9 cellular contexts compared by ENCODE assay signal in the genomic region with DNA sequence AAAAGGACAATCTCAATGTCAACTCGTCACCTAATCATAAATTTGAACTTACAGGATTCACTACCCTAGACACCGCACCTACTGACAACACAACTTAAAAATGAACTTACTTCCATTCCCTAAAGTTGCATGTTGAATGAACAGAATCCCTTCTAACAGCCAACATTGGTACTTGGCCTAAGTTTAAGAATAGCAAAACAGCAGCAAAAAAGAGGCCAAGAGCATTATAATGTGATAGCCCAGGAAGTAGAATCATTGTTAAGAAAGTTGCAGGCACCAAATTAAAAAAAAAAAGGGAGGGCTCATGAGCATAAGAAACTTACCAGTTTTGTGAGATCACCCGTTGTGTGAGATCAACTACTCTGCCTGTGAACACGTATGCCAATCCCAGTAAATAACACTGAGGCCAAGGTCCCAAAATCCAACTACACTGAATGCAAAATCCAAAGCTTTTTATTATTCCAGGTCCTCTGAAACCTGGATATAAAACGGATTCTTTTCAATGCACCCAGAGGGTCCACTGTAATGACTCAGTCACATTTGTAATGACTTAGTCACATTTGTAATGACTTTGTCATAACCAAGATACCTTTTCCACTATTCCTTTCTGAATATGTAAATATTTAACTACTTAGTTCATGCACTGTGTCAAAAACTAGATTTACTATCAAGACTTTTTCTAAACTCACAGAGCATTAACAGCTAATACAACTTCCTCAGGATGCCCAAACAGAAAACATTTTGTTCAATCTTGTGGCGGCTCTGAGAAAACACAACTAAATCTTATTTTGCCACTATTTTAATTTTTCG. TPM values are rescaled to one million over a fixed set of nuclear protein-coding genes. Genes with fewer than 3 reads are reported as not detected.
DNase-seq lines count a peak whose midpoint lies in the region; ATAC-seq, FAIRE-seq and TF ChIP-seq lines count a peak whose summit lies in the region.
"Had no signal": no experiment of that assay in that cellular context is flagged by ENCODE, and none has a peak within 500 bp of the region (broad histone marks: within the 10 kb centered on the region; RNA-seq: fewer than 3 reads in every experiment).

No MANE protein-coding gene starts in this region.

- peak overlapping the region; percentile 72 for H3K4me3 Mint-ChIP-seq in astrocyte (ENCODE audit: unreplicated experiment)
- H3K4me3 Mint-ChIP-seq in natural killer cell: no peak overlapping the region

- no peak overlapping the region for H3K4me3 ChIP-seq in HUES48 (ENCODE audit: low read depth, low read length)
- H3K4me3 ChIP-seq in astrocyte (ENCODE audit: insufficient read depth, low read depth, low read length): no peak overlapping the region
- H3K4me3 ChIP-seq in A673 (ENCODE audit: low read depth, low read length, poor library complexity, severe bottlenecking): no peak overlapping the region
- H3K4me3 ChIP-seq: stomach had no signal

- H3K27me3 Mint-ChIP-seq in astrocyte (ENCODE audit: low read depth, unreplicated experiment): no peaks in the 10 kb centered on the region
- no peaks in the 10 kb centered on the region for H3K27me3 Mint-ChIP-seq in natural killer cell (ENCODE audit: low read depth in 2 of 2)

- H3K9me3 Mint-ChIP-seq in astrocyte (ENCODE audit: unreplicated experiment) (no peaks in the 10 kb centered on the region), natural killer cell (no peaks in the 10 kb centered on the region)

- H3K9me3 ChIP-seq in HUES48 (ENCODE audit: control insufficient read depth, insufficient read depth, low read length) (no peaks in the 10 kb centered on the region), astrocyte (ENCODE audit: insufficient read depth, low read depth, low read length) (no peaks in the 10 kb centered on the region), A673 (ENCODE audit: low read depth, low read length, poor library complexity, severe bottlenecking) (no peaks in the 10 kb centered on the region)
- H3K9me3 ChIP-seq: stomach had no signal

- H4K20me1 ChIP-seq in astrocyte (ENCODE audit: insufficient read depth, low read length): peaks cover 70% of the 10 kb centered on the region

- no TSS peak for BruUV-seq in A673 (replicated peaks; lab: Mats Ljungman, UMichigan)

- H3K79me2 ChIP-seq in astrocyte (ENCODE audit: insufficient read depth, low read length): peaks cover 39% of the 10 kb centered on the region

- DNase-seq in astrocyte (ENCODE audit: low read depth) (peak; percentile 38), natural killer cell (no peak), A673 (ENCODE audit: low spot score) (no peak)
- DNase-seq: NCI-H2081 treated with DMSO at 0.1 percent for 48 hours, stomach had no signal

- peaks cover 56% of the 10 kb centered on the region for H3K36me3 ChIP-seq in HUES48 (ENCODE audit: control insufficient read depth, insufficient read depth, low read length)
- H3K36me3 ChIP-seq in astrocyte (ENCODE audit: insufficient read depth, low read length): peaks cover 53% of the 10 kb centered on the region
- H3K36me3 ChIP-seq in A673 (ENCODE audit: insufficient read depth, low read length, poor library complexity, severe bottlenecking): peaks cover 54% of the 10 kb centered on the region

- no peak overlapping the region for H2AFZ ChIP-seq in astrocyte (ENCODE audit: low read depth, low read length)

- H3K27ac Mint-ChIP-seq in astrocyte (ENCODE audit: unreplicated experiment): peak overlapping the region; percentile 29
- peak overlapping the region; percentile 44 to 96 for H3K27ac Mint-ChIP-seq in natural killer cell

- FAIRE-seq in G401.6 (lab: Jason Lieb, UNC) (peak; percentile 76), astrocyte (lab: Jason Lieb, UNC) (peak; percentile 20)

- H3K4me2 ChIP-seq in astrocyte (ENCODE audit: low read length): peak overlapping the region; percentile 93

- H3K27me3 ChIP-seq in HUES48 (ENCODE audit: control insufficient read depth, insufficient read depth, low read length) (no peaks in the 10 kb centered on the region), astrocyte (ENCODE audit: insufficient read depth, low read length) (no peaks in the 10 kb centered on the region), A673 (replicated peaks; ENCODE audit: insufficient read depth, low read depth, low read length, poor library complexity) (no peaks in the 10 kb centered on the region)
- H3K27me3 ChIP-seq: stomach had no signal

- intact Hi-C loops in natural killer cell (cut with micrococcal nuclease): loop anchor here (10.0 kb wide), 2 partner anchors 929 to 1031 kb away; partner anchors contain the start of genes HELQ and MRPS18C
- intact Hi-C loops in A673 (cut with micrococcal nuclease; ENCODE audit: unreplicated experiment): loop anchor here (10.0 kb wide), 1 partner anchor 1019 kb away; no protein-coding TSS in a partner anchor

- H3K9ac ChIP-seq in HUES48 (ENCODE audit: low read depth, low read length): no peak overlapping the region
- peak overlapping the region; percentile 21 for H3K9ac ChIP-seq in astrocyte (ENCODE audit: low read length)

- ATAC-seq in natural killer cell (no peak), GM18867 (IDR thresholded peaks at IDR 0.05; ENCODE audit: unreplicated experiment) (no peak), GM18519 (IDR thresholded peaks at IDR 0.05; ENCODE audit: low FRiP score, unreplicated experiment) (no peak)

- peaks cover 8% of the 10 kb centered on the region; the same call in 1 of the 2 replicates for H3K4me1 ChIP-seq in HUES48 (ENCODE audit: control insufficient read depth, insufficient read depth, low read length)
- peaks cover 36% of the 10 kb centered on the region for H3K4me1 ChIP-seq in astrocyte (ENCODE audit: insufficient read depth, low read length)
- no peaks in the 10 kb centered on the region for H3K4me1 ChIP-seq in A673 (ENCODE audit: insufficient read depth, low read length, poor library complexity, severe bottlenecking)

- peaks cover 38% of the 10 kb centered on the region for H3K4me1 Mint-ChIP-seq in astrocyte (ENCODE audit: low read depth, unreplicated experiment)
- H3K4me1 Mint-ChIP-seq in natural killer cell: peaks cover 46 to 47% of the 10 kb centered on the region in 2 donors

- H3K36me3 Mint-ChIP-seq in astrocyte (ENCODE audit: low read depth, unreplicated experiment) (peaks cover 23% of the 10 kb centered on the region), natural killer cell (peaks cover 39% of the 10 kb centered on the region)

- CTCF ChIA-PET in A673 (lab: Charles Lee): no interaction called here

- H3K27ac ChIP-seq in HUES48 (ENCODE audit: low read depth, low read length) (peak overlapping the region; percentile 6), astrocyte (ENCODE audit: low read depth, low read length) (peak overlapping the region; percentile 47), A673 (ENCODE audit: low read depth, low read length, poor library complexity, severe bottlenecking) (no peak overlapping the region)

- TF ChIP-seq CTCF in astrocyte (IDR thresholded peaks at IDR 0.05; ENCODE audit: insufficient read depth, low read depth, low read length) (no peak), natural killer cell (IDR thresholded peaks at IDR 0.05) (no peak), A673 (conservative IDR thresholded peaks at IDR 0.05; ENCODE audit: low read depth, low read length) (no peak)

- POLR2A ChIA-PET in A673 (lab: Charles Lee; ENCODE audit: low non-redundant PET): no interaction called here

RNA-seq across cellular contexts. Expression of gene HNRNPDL, which starts 6.8 kb away (rescaled TPM):
- total RNA-seq in astrocyte (205 and 220 TPM in 2 replicates), natural killer cell (100 to 1,000 TPM; 328 to 423 (median 371) TPM), A673 (2021) (317 and 320 TPM in 2 replicates)

RNA-seq across cellular contexts. Expression of gene ENOPH1, which starts 6.9 kb away (rescaled TPM):
- 32.0 and 32.6 TPM in 2 replicates for total RNA-seq in astrocyte
- 10 to 100 TPM; 21.0 to 26.1 (median 25.0) TPM for total RNA-seq in natural killer cell
- 27.3 and 29.3 TPM in 2 replicates for total RNA-seq in A673 (2021)

RNA-seq across cellular contexts. Expression of gene HNRNPD, which starts 49.7 kb away (rescaled TPM):
- total RNA-seq in astrocyte (142 and 162 TPM in 2 replicates), natural killer cell (100 to 1,000 TPM; 225 to 285 (median 270) TPM), A673 (2021) (313 and 316 TPM in 2 replicates)
